9 cellular contexts compared by ENCODE assay signal in genomic region chr18:63157293-63158011, GRCh38.
DNase-seq lines count a peak whose midpoint lies in the region; ATAC-seq and TF ChIP-seq lines count a peak whose summit lies in the region.
"Had no signal": no experiment of that assay in that cellular context is flagged by ENCODE, and none has a peak within 500 bp of the region (broad histone marks: within the 10 kb centered on the region; RNA-seq: fewer than 3 reads in every experiment).

No MANE protein-coding gene starts in this region.

- peak overlapping the region; percentile 56 for H3K4me3 ChIP-seq in naive thymus-derived CD4-positive, alpha-beta T cell (ENCODE audit: low read length)
- no peak overlapping the region for H3K4me3 ChIP-seq in foreskin fibroblast (ENCODE audit: low read depth in 1 of 2, low read length in 2 of 2)
- no peak overlapping the region for H3K4me3 ChIP-seq in lower leg skin (ENCODE audit: low read depth, poor library complexity, severe bottlenecking)
- H3K4me3 ChIP-seq: SJSA1 had no signal

- TF ChIP-seq POLR2A in GM18505 (IDR thresholded peaks at IDR 0.05; ENCODE audit: borderline replicate concordance, extremely low read depth, insufficient read depth, insufficient read length) (peak; percentile 38), lower leg skin (IDR thresholded peaks at IDR 0.05) (no peak)

- H3K4me3 Mint-ChIP-seq in naive thymus-derived CD4-positive, alpha-beta T cell, result peak overlapping the region; percentile 78 to 99 (median 88)

- DNase-seq in SHP77 treated with DMSO at 0.1 percent for 48 hours (lab: John Stamatoyannopoulos, UW) (peak; percentile 56), DMS 273 treated with DMSO at 0.1 percent for 48 hours (lab: John Stamatoyannopoulos, UW) (no peak), foreskin fibroblast (no peak), Right ventricle myocardium inferior (ENCODE audit: missing footprints) (no peak), lower leg skin (ENCODE audit: low spot score in 2 of 2) (no peak)
- peak in 7 of 9 donors; percentile 44 to 61 (median 54) for DNase-seq in naive thymus-derived CD4-positive, alpha-beta T cell

- intact Hi-C loops in naive thymus-derived CD4-positive, alpha-beta T cell (cut with micrococcal nuclease), result loop anchor here in 1 of 2 donors (5.0 kb wide), 1 partner anchor 145 kb away; no protein-coding TSS in a partner anchor
- intact Hi-C loops in Right ventricle myocardium inferior (cut with DNase I), result loop anchor here (5.0 kb wide), 1 partner anchor 40 kb away; no protein-coding TSS in a partner anchor
- intact Hi-C loops in lower leg skin (cut with DNase I; ENCODE audit: low total_unique reads), result no loop called here

- TF ChIP-seq CTCF in foreskin fibroblast (IDR thresholded peaks at IDR 0.05; ENCODE audit: low read depth, low read length) (no peak), lower leg skin (IDR thresholded peaks at IDR 0.05) (no peak)

- CTCF ChIA-PET in naive thymus-derived CD4-positive, alpha-beta T cell (lab: Charles Lee), result interaction anchor here (0.6 to 5.7 kb wide), 9 partner anchors 14 to 161 kb away, joined by 3 to 51 read pairs (median 3); partner anchors contain the start of gene BCL2

- POLR2A ChIA-PET in naive thymus-derived CD4-positive, alpha-beta T cell (lab: Charles Lee), result interaction anchor here (0.7 to 7.1 kb wide), 32 partner anchors 9 to 264 kb away, joined by 3 to 75 read pairs (median 5); partner anchors contain the start of gene BCL2

- no peaks in the 10 kb centered on the region for H3K27me3 Mint-ChIP-seq in naive thymus-derived CD4-positive, alpha-beta T cell

- peaks cover 93% of the 10 kb centered on the region in 2 donors for H3K4me1 ChIP-seq in naive thymus-derived CD4-positive, alpha-beta T cell (ENCODE audit: control insufficient read depth in 2 of 2, insufficient read depth in 2 of 2, low read length in 2 of 2)

- H3K27ac ChIP-seq in naive thymus-derived CD4-positive, alpha-beta T cell (ENCODE audit: low read depth, low read length), result peak overlapping the region; percentile 90
- H3K27ac ChIP-seq: SJSA1 had no signal

- no peaks in the 10 kb centered on the region for H3K27me3 ChIP-seq in naive thymus-derived CD4-positive, alpha-beta T cell (ENCODE audit: control insufficient read depth in 2 of 2, insufficient read depth in 2 of 2, low read length in 2 of 2)
- H3K27me3 ChIP-seq: SJSA1 had no signal

- peaks cover 86 to 100% (median 100%) of the 10 kb centered on the region in 7 donors for H3K4me1 Mint-ChIP-seq in naive thymus-derived CD4-positive, alpha-beta T cell

- no peaks in the 10 kb centered on the region for H3K9me3 Mint-ChIP-seq in naive thymus-derived CD4-positive, alpha-beta T cell

- H3K36me3 ChIP-seq in naive thymus-derived CD4-positive, alpha-beta T cell (ENCODE audit: control insufficient read depth in 2 of 3, insufficient read depth in 3 of 3, low read length in 3 of 3), result no peaks in the 10 kb centered on the region
- H3K36me3 ChIP-seq: SJSA1 had no signal

- H3K36me3 Mint-ChIP-seq in naive thymus-derived CD4-positive, alpha-beta T cell, result peaks cover 0 to 34% (median 0%) of the 10 kb centered on the region in 5 donors

- H3K9me3 ChIP-seq in naive thymus-derived CD4-positive, alpha-beta T cell (ENCODE audit: control insufficient read depth in 2 of 3, low read length in 3 of 3), result no peaks in the 10 kb centered on the region

- 88 to 95% methylated on average over 15 of the region's 15 CpGs for WGBS in lower leg skin, 2 donors

- no peak for ATAC-seq in GM18505 (IDR thresholded peaks at IDR 0.05; ENCODE audit: unreplicated experiment)
- peak; percentile 23 for ATAC-seq in HG02642 (IDR thresholded peaks at IDR 0.05; ENCODE audit: poor library complexity, unreplicated experiment)
- ATAC-seq in naive thymus-derived CD4-positive, alpha-beta T cell, result no peak
- ATAC-seq in Right ventricle myocardium inferior, result no peak

- peak overlapping the region; percentile 93 to 99 (median 95) for H3K27ac Mint-ChIP-seq in naive thymus-derived CD4-positive, alpha-beta T cell

Comparison
In these comparisons a context has a peak if more than half of its experiments do, and no peak if none do; other contexts are left out.
1. DNase-seq: peak in SHP77 treated with DMSO at 0.1 percent for 48 hours (single experiment) and naive thymus-derived CD4-positive, alpha-beta T cell (7 of 9); none in DMS 273 treated with DMSO at 0.1 percent for 48 hours (single experiment), foreskin fibroblast (0 of 2), Right ventricle myocardium inferior (single experiment) and lower leg skin (0 of 2).